In the genomic region with DNA sequence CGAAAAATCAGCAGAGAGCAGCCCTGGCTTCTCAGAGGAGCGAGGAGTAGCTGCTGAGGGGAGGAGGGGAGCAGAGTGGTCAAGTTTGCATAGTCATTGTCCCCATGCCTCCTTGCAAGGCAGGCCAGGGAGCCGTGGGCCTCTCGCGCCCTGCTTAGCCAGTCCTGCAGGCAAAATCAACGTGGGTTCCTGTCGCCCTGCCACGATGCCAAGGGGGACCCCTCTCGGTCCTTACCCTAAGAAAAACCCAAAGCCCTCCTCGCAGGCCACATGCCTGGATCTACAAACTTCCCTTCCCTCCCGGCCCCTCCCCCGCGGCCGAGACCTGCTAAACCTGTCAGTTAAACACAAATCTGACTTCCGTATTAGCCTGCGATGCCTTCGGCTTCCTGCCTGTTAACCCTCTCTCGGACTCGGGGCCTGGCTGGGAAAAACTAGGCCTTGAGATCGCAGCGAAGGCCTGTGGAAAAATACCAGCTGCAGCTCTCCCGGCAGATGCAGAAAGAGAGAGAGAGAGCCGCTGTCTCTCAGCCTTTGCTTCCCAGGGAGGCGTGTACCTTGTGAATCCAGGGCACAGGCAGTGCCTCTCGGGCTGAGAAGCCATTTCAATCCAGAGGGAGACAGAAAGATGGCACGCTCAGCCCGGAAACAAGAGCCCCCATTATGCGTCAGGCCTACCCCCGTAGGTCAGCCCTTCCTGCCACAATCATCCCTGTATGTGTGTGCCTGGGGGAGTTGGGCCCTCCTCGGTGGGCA, we compare ENCODE assay signal across 8 cellular contexts. TPM values are rescaled to one million over a fixed set of nuclear protein-coding genes. Genes with fewer than 3 reads are reported as not detected.
DNase-seq lines count a peak whose midpoint lies in the region; ATAC-seq, FAIRE-seq and TF ChIP-seq lines count a peak whose summit lies in the region.

No MANE protein-coding gene starts in this region.

- no peak overlapping the region for H2AFZ ChIP-seq in H1 (ENCODE audit: low read length)

- H3K79me2 ChIP-seq in H1 (ENCODE audit: control insufficient read depth in 1 of 2, insufficient read depth in 2 of 2, low read length in 2 of 2): peaks cover 48 to 99% of the 10 kb centered on the region in 2 experiments

- H3K27me3 ChIP-seq in A673 (replicated peaks; ENCODE audit: insufficient read depth, low read depth, low read length, poor library complexity) (no peaks in the 10 kb centered on the region), H1 (replicated peaks in 1 of 4; ENCODE audit: control insufficient read depth in 3 of 4, extremely low read depth in 1 of 4, insufficient read depth in 3 of 4, low read length in 3 of 4) (no peaks in the 10 kb centered on the region)

- no peaks in the 10 kb centered on the region for H3K27me3 Mint-ChIP-seq in activated CD8-positive, alpha-beta T cell treated with anti-CD3 and anti-CD28 coated beads, Interleukin-2, amount 10 ng/mL, durations not matched to agents 7 days and 5 days (ENCODE audit: low read depth)
- H3K27me3 Mint-ChIP-seq in mesothelial cell of epicardium (ENCODE audit: low read depth): no peaks in the 10 kb centered on the region

- no peak for TF ChIP-seq CTCF in A673 (conservative IDR thresholded peaks at IDR 0.05; ENCODE audit: low read depth, low read length)
- no peak for TF ChIP-seq CTCF in H1 (IDR thresholded peaks at IDR 0.05; ENCODE audit: control extremely low read depth in 1 of 3, insufficient read depth in 1 of 3, low read depth in 1 of 3, low read length in 3 of 3)
- no peak for TF ChIP-seq CTCF in mesothelial cell of epicardium (IDR thresholded peaks at IDR 0.05; ENCODE audit: unreplicated experiment)

- CTCF ChIA-PET in A673 (lab: Charles Lee) (no interaction called here), H1 (lab: Charles Lee; ENCODE audit: partially characterized antibody) (interaction anchor here (1.1 to 8.4 kb wide), 6 partner anchors 14 to 61 kb away, joined by 4 to 86 read pairs (median 6); no protein-coding TSS in a partner anchor)
- CTCF ChIA-PET in activated CD8-positive, alpha-beta T cell treated with anti-CD3 and anti-CD28 coated beads, Interleukin-2, amount 10 ng/mL, durations not matched to agents 7 days and 5 days (lab: Charles Lee): interaction anchor here (1.0 to 16.3 kb wide), 9 partner anchors 15 to 263 kb away, joined by 3 to 206 read pairs (median 5); partner anchors contain the start of gene NCOA3

- BruUV-seq in A673 (replicated peaks; lab: Mats Ljungman, UMichigan): no TSS peak

- peak overlapping the region; percentile 84 for H3K4me3 Mint-ChIP-seq in activated CD8-positive, alpha-beta T cell treated with anti-CD3 and anti-CD28 coated beads, Interleukin-2, amount 10 ng/mL, durations not matched to agents 7 days and 5 days
- peak overlapping the region; percentile 47 for H3K4me3 Mint-ChIP-seq in mesothelial cell of epicardium

- WGBS in H1 (ENCODE audit: extremely low coverage in 1 of 2, insufficient coverage in 1 of 2, insufficient read length in 1 of 2, insufficient replicate concordance in 2 of 2, low coverage in 1 of 2, low lambda C conversion rate in 2 of 2, missing lambda C conversion rate in 1 of 2), 2 experiments: 16% methylated on average over 29 of the region's 30 CpGs; no CpG with 5 or more reads in 1 of the 2 experiments

- peak overlapping the region; percentile 60 for H3K56ac ChIP-seq in H1 (replicated peaks; ENCODE audit: insufficient read length, low read depth, low read length)

- peak overlapping the region; percentile 17 for H2BK120ac ChIP-seq in H1 (replicated peaks; ENCODE audit: low read depth, low read length)

- H2BK20ac ChIP-seq in H1 (ENCODE audit: low read length): 0 out of 2 replicates have a peak overlapping the region, but pooled peaks have one; percentile 23

- H3K23me2 ChIP-seq in H1 (ENCODE audit: low read depth, low read length): no peaks in the 10 kb centered on the region; the same call in 1 of the 2 replicates

- peak overlapping the region; percentile 94 for H3K4ac ChIP-seq in H1 (replicated peaks; ENCODE audit: insufficient read length, low read depth, low read length)

- H3K4me1 ChIP-seq in A673 (ENCODE audit: insufficient read depth, low read length, poor library complexity, severe bottlenecking) (peaks cover 75% of the 10 kb centered on the region), H1 (replicated peaks in 1 of 4; ENCODE audit: control insufficient read depth in 3 of 4, insufficient read depth in 4 of 4, low read length in 3 of 4) (peaks cover 65 to 79% (median 74%) of the 10 kb centered on the region in 4 experiments)

- peak; percentile 62 for DNase-seq in A673 (ENCODE audit: low spot score)
- DNase-seq in NCI-H526 (lab: John Stamatoyannopoulos, UW): peak; percentile 97
- DNase-seq in activated CD8-positive, alpha-beta T cell treated with anti-CD3 and anti-CD28 coated beads, Interleukin-2, amount 10 ng/mL, durations not matched to agents 7 days and 5 days: peak; percentile 75
- peak in 1 of 2 experiments; percentile 84 for DNase-seq in H1 (ENCODE audit: low read depth in 1 of 2, low spot score in 2 of 2)
- DNase-seq in mesothelial cell of epicardium (ENCODE audit: low spot score in 2 of 2, unreplicated experiment in 2 of 2): peak; percentile 47 to 73
- DNase-seq in stimulated activated CD8-positive, alpha-beta memory T cell treated with anti-CD3 and anti-CD28 coated beads, Interleukin-15, amount 100 ng/mL, for 24 hours (ENCODE audit: low read depth): peak; percentile 37

- no peak for FAIRE-seq in H1 (lab: Jason Lieb, UNC)

- H3K9ac ChIP-seq in H1 (replicated peaks in 1 of 4; ENCODE audit: extremely low read depth in 1 of 4, low read depth in 3 of 4, low read length in 3 of 4): peak overlapping the region in 3 of 4 experiments; percentile 56 to 81 (median 67); a peak in 6 of 7 replicates

- peaks cover 25% of the 10 kb centered on the region for H3K36me3 Mint-ChIP-seq in activated CD8-positive, alpha-beta T cell treated with anti-CD3 and anti-CD28 coated beads, Interleukin-2, amount 10 ng/mL, durations not matched to agents 7 days and 5 days (ENCODE audit: low read depth)
- no peaks in the 10 kb centered on the region for H3K36me3 Mint-ChIP-seq in mesothelial cell of epicardium

- H2BK15ac ChIP-seq in H1 (ENCODE audit: low read length): peak overlapping the region; percentile 82; the same call in 1 of the 2 replicates

- H3K4me2 ChIP-seq in H1 (ENCODE audit: insufficient read depth in 1 of 2, low read depth in 2 of 2, low read length in 2 of 2): peak overlapping the region; percentile 54 to 67

- H2BK12ac ChIP-seq in H1 (ENCODE audit: low read depth, low read length): peak overlapping the region; percentile 99

- no peak; a peak in 1 of 3 replicates for TF ChIP-seq EP300 in H1 (IDR thresholded peaks at IDR 0.05; ENCODE audit: borderline replicate concordance in 1 of 2, low read depth in 2 of 2, low read length in 2 of 2)

- H3K27ac ChIP-seq in A673 (ENCODE audit: low read depth, low read length, poor library complexity, severe bottlenecking) (peak overlapping the region; percentile 97), H1 (ENCODE audit: low read depth, low read length) (peak overlapping the region; percentile 98)

- H4K5ac ChIP-seq in H1 (ENCODE audit: insufficient read length, low read depth, low read length): peak overlapping the region; percentile 85

- H3K4me1 Mint-ChIP-seq in activated CD8-positive, alpha-beta T cell treated with anti-CD3 and anti-CD28 coated beads, Interleukin-2, amount 10 ng/mL, durations not matched to agents 7 days and 5 days (ENCODE audit: low read depth): peaks cover 51% of the 10 kb centered on the region
- peaks cover 76% of the 10 kb centered on the region for H3K4me1 Mint-ChIP-seq in mesothelial cell of epicardium

- peak overlapping the region; percentile 95 for H2AK5ac ChIP-seq in H1 (ENCODE audit: low read depth, low read length)

- peak overlapping the region; percentile 97 for H3K27ac Mint-ChIP-seq in activated CD8-positive, alpha-beta T cell treated with anti-CD3 and anti-CD28 coated beads, Interleukin-2, amount 10 ng/mL, durations not matched to agents 7 days and 5 days
- H3K27ac Mint-ChIP-seq in mesothelial cell of epicardium: no peak overlapping the region

- peak overlapping the region; percentile 99 for H2BK5ac ChIP-seq in H1 (ENCODE audit: low read depth, low read length)

- no peaks in the 10 kb centered on the region for H3K9me3 ChIP-seq in A673 (ENCODE audit: low read depth, low read length, poor library complexity, severe bottlenecking)
- no peaks in the 10 kb centered on the region for H3K9me3 ChIP-seq in H1 (ENCODE audit: insufficient read depth in 2 of 2, low read depth in 1 of 2, low read length in 1 of 2)

- H3K36me3 ChIP-seq in A673 (ENCODE audit: insufficient read depth, low read length, poor library complexity, severe bottlenecking) (no peaks in the 10 kb centered on the region), H1 (ENCODE audit: control insufficient read depth in 2 of 4, insufficient read depth in 4 of 4, low read length in 3 of 4) (peaks cover 0 to 29% (median under 1%) of the 10 kb centered on the region in 4 experiments; a peak in 3 of 8 replicates)

- no peaks in the 10 kb centered on the region for H4K20me1 ChIP-seq in H1 (replicated peaks in 1 of 2; ENCODE audit: control insufficient read depth in 1 of 2, insufficient read depth in 2 of 2, low read length in 2 of 2)

- ATAC-seq in GM18907 (IDR thresholded peaks at IDR 0.05; ENCODE audit: unreplicated experiment) (peak; percentile 51), HG03196 (IDR thresholded peaks at IDR 0.05; ENCODE audit: unreplicated experiment) (peak; percentile 43)
- peak; percentile 46 for ATAC-seq in activated CD8-positive, alpha-beta T cell treated with anti-CD3 and anti-CD28 coated beads, Interleukin-2, amount 10 ng/mL, durations not matched to agents 7 days and 5 days

- no peak overlapping the region for H3K4me3 ChIP-seq in A673 (ENCODE audit: low read depth, low read length, poor library complexity, severe bottlenecking)
- H3K4me3 ChIP-seq in H1 (ENCODE audit: extremely low read depth in 1 of 4, insufficient read depth in 2 of 4, low read depth in 3 of 4, low read length in 4 of 4): peak overlapping the region in 1 of 4 experiments; percentile 16; a peak in 1 of 8 replicates

- POLR2A ChIA-PET in A673 (lab: Charles Lee; ENCODE audit: low non-redundant PET): interaction anchor here (0.7 kb wide), 1 partner anchor 489 kb away, joined by 9 read pairs; no protein-coding TSS in a partner anchor
- POLR2A ChIA-PET in activated CD8-positive, alpha-beta T cell treated with anti-CD3 and anti-CD28 coated beads, Interleukin-2, amount 10 ng/mL, durations not matched to agents 7 days and 5 days (lab: Charles Lee): interaction anchor here (0.5 to 3.6 kb wide), 15 partner anchors 8 to 256 kb away, joined by 3 to 23 read pairs (median 4); partner anchors contain the start of gene NCOA3
- POLR2A ChIA-PET in H1 (lab: Charles Lee; ENCODE audit: partially characterized antibody): interaction anchor here (0.6 to 42.1 kb wide), 17 partner anchors 4 to 1676 kb away, joined by 3 to 1191 read pairs (median 4); partner anchors contain the start of gene ZMYND8

- H4K91ac ChIP-seq in H1 (replicated peaks; ENCODE audit: insufficient read length, low read length): peak overlapping the region; percentile 88

- peak overlapping the region; percentile 97 for H3K18ac ChIP-seq in H1 (ENCODE audit: extremely low read depth, low read length)

- no peak overlapping the region for H3K14ac ChIP-seq in H1 (ENCODE audit: insufficient read length)

- 0 out of 4 replicates have a peak, but pooled peaks have one; percentile 0 to 3 for TF ChIP-seq RAD21 in H1 (IDR thresholded peaks at IDR 0.05 in 1 of 2, conservative IDR thresholded peaks at IDR 0.05 in 1 of 2; ENCODE audit: low read depth in 2 of 2, low read length in 2 of 2)

- H3K79me1 ChIP-seq in H1 (ENCODE audit: low read depth, low read length): peaks cover 6% of the 10 kb centered on the region; the same call in 1 of the 2 replicates

- peak overlapping the region; percentile 87; the same call in 1 of the 2 replicates for H4K8ac ChIP-seq in H1 (ENCODE audit: extremely low read depth, insufficient read depth, low read length)

- peak; percentile 47 to 62 for TF ChIP-seq POLR2A in H1 (IDR thresholded peaks at IDR 0.05; ENCODE audit: control extremely low read depth in 1 of 2, low read depth in 2 of 2, low read length in 2 of 2)

- H3K9me3 Mint-ChIP-seq in activated CD8-positive, alpha-beta T cell treated with anti-CD3 and anti-CD28 coated beads, Interleukin-2, amount 10 ng/mL, durations not matched to agents 7 days and 5 days (ENCODE audit: insufficient read depth): no peaks in the 10 kb centered on the region
- H3K9me3 Mint-ChIP-seq in mesothelial cell of epicardium: no peaks in the 10 kb centered on the region

- H3K23ac ChIP-seq in H1 (ENCODE audit: insufficient read length): no peak overlapping the region

- intact Hi-C loops in A673 (cut with micrococcal nuclease; ENCODE audit: unreplicated experiment): loop anchor here (5.0 kb wide), 1 partner anchor 40 kb away; no protein-coding TSS in a partner anchor

RNA-seq across cellular contexts. Expression of gene ZMYND8, which starts 1.0 kb away (rescaled TPM):
- 31.3 and 35.2 TPM in 2 replicates for total RNA-seq in A673 (2021)
- 10 to 100 TPM; 44.3 to 44.7 TPM for total RNA-seq in activated CD8-positive, alpha-beta T cell treated with anti-CD3 and anti-CD28 coated beads, Interleukin-2, amount 10 ng/mL, durations not matched to agents 7 days and 5 days
- total RNA-seq in H1 (2021; fragmentation: NEBNext Ultra II Directional; extraction: Animal tissue kit (Norgen Biotek cat#: 25700)): 163 TPM in 2 replicates
- polyA plus RNA-seq in H1 (2011; rRNA removed): 50.5 and 58.5 TPM in 2 replicates
- 66.1 TPM for polyA plus RNA-seq in H1 (2011; cell fraction: cytosol; rRNA removed)
- polyA plus RNA-seq in H1 (2011; cell fraction: nucleus; rRNA removed): 123 TPM
- polyA plus RNA-seq in H1 (2012, experiment 1 of 2): 71.7 to 113 TPM (median 77.5 TPM) in 4 replicates
- polyA plus RNA-seq in H1 (2012, experiment 2 of 2): 9.8 TPM
- polyA plus RNA-seq in H1 (2013, experiment 1 of 2): 70.7 TPM
- 69.6 TPM for polyA plus RNA-seq in H1 (2013, experiment 2 of 2)
- polyA minus RNA-seq in H1 (2011; rRNA and poly(A)+ RNA removed): 67.9 and 102 TPM in 2 replicates
- 53.2 TPM for polyA minus RNA-seq in H1 (2011; cell fraction: cytosol; rRNA and poly(A)+ RNA removed)
- 91.2 TPM for polyA minus RNA-seq in H1 (2011; cell fraction: nucleus; rRNA and poly(A)+ RNA removed)
- 119 to 120 TPM (median 119 TPM) in 3 replicates for total RNA-seq in mesothelial cell of epicardium
